Comparison of ENCODE assay signal across 23 cellular contexts in genomic region chr9:127177682-127178265, GRCh38. TPM values are rescaled to one million over a fixed set of nuclear protein-coding genes. Genes with fewer than 3 reads are reported as not detected.
A peak's percentile ranks its signal among the peaks of the same experiment; 100 is the strongest.
DNase-seq lines count a peak whose midpoint lies in the region; ATAC-seq and TF ChIP-seq lines count a peak whose summit lies in the region.
"Had no signal": no experiment of that assay in that cellular context is flagged by ENCODE, and none has a peak within 500 bp of the region (broad histone marks: within the 10 kb centered on the region; RNA-seq: fewer than 3 reads in every experiment).

No MANE protein-coding gene starts in this region.

- DNase-seq in G401 (ENCODE audit: low spot score): peak; percentile 55
- DNase-seq in RWPE2 (ENCODE audit: low spot score): peak; percentile 12
- DNase-seq in endodermal cell: peak; percentile 38
- DNase-seq in spleen: peak; percentile 33
- DNase-seq in stimulated activated naive CD4-positive, alpha-beta T cell treated with Interleukin-2 at 50 U/mL for 16 hours (lab: John Stamatoyannopoulos, UW): no peak
- DNase-seq in stimulated activated CD4-positive, alpha-beta T cell treated with anti-CD3 and anti-CD28 coated beads, Interleukin-4, amount 100 ng/mL, for 4 hours: no peak
- DNase-seq: activated T-cell treated with anti-CD3 and anti-CD28 coated beads, Interleukin-2, amount 50 U/mL, for 72 hours; brain microvascular endothelial cell; CD8-positive, alpha-beta memory T cell; DMS53; mesendoderm; NCI-H1105 treated with DMSO at 0.1 percent for 48 hours; NCI-H2029 treated with DMSO at 0.1 percent for 48 hours; stimulated activated CD4-positive, alpha-beta T cell treated with anti-CD3 and anti-CD28 coated beads, Interleukin-15, amount 100 ng/mL, for 24 hours; stimulated activated CD8-positive, alpha-beta memory T cell treated with anti-CD3 and anti-CD28 coated beads, Interleukin-4, amount 100 ng/mL, for 48 hours had no signal

- H3K27ac Mint-ChIP-seq in endodermal cell: no peak overlapping the region
- H3K27ac Mint-ChIP-seq: activated T-cell treated with anti-CD3 and anti-CD28 coated beads, Interleukin-2, amount 50 U/mL, for 72 hours; dendritic cell treated with granulocyte-macrophage colony-stimulating factor and Interleukin-4, amounts not matched to agents 40 ng/mL and 50 ng/mL, for 4 days; naive thymus-derived CD4-positive, alpha-beta T cell had no signal

- H3K4me3 Mint-ChIP-seq in endodermal cell: no peak overlapping the region
- H3K4me3 Mint-ChIP-seq: activated T-cell treated with anti-CD3 and anti-CD28 coated beads, Interleukin-2, amount 50 U/mL, for 72 hours; CD8-positive, alpha-beta memory T cell; dendritic cell treated with granulocyte-macrophage colony-stimulating factor and Interleukin-4, amounts not matched to agents 40 ng/mL and 50 ng/mL, for 4 days; naive thymus-derived CD4-positive, alpha-beta T cell had no signal

- H3K27ac ChIP-seq in RWPE2 (ENCODE audit: poor library complexity, severe bottlenecking) (no peak overlapping the region), endodermal cell (ENCODE audit: low read depth, low read length) (peak overlapping the region; percentile 44), spleen (peak overlapping the region in 7 of 8 donors; percentile 43 to 88 (median 80))
- H3K27ac ChIP-seq: brain microvascular endothelial cell, right atrium auricular region had no signal

- in situ Hi-C loops in G401 (cut with HindIII; ENCODE audit: low sequenced_read_pairs): no loop called here

- no peak for TF ChIP-seq POLR2A in spleen (IDR thresholded peaks at IDR 0.05)

- ATAC-seq in RWPE2 (ENCODE audit: low read depth): no peak
- ATAC-seq in HG02852 (IDR thresholded peaks at IDR 0.05; ENCODE audit: unreplicated experiment): no peak
- ATAC-seq in GM18861 (IDR thresholded peaks at IDR 0.05; ENCODE audit: unreplicated experiment): no peak
- ATAC-seq: activated T-cell treated with anti-CD3 and anti-CD28 coated beads, Interleukin-2, amount 50 U/mL, for 72 hours; naive thymus-derived CD4-positive, alpha-beta T cell; Right ventricle myocardium inferior had no signal

- H3K4me1 ChIP-seq in RWPE2 (ENCODE audit: insufficient read depth, poor library complexity, severe bottlenecking): no peaks in the 10 kb centered on the region
- no peaks in the 10 kb centered on the region for H3K4me1 ChIP-seq in endodermal cell (ENCODE audit: control insufficient read depth, insufficient read depth, low read length)
- peaks cover 0 to 69% (median 21%) of the 10 kb centered on the region in 6 donors for H3K4me1 ChIP-seq in spleen

- no peaks in the 10 kb centered on the region for H3K27me3 Mint-ChIP-seq in endodermal cell (ENCODE audit: insufficient read depth)
- H3K27me3 Mint-ChIP-seq: CD8-positive, alpha-beta memory T cell; naive thymus-derived CD4-positive, alpha-beta T cell had no signal

- intact Hi-C loops in spleen (cut with DNase I; ENCODE audit: low total_unique reads): no loop called here

- 87% methylated on average over 3 of the region's 3 CpGs; no CpG with 5 or more reads in 1 of the 2 experiments for WGBS in endodermal cell (ENCODE audit: insufficient coverage in 1 of 2, insufficient read length in 1 of 2), 2 experiments
- WGBS in spleen, 5 donors: 85 to 91% (median 89%) methylated on average over 3 of the region's 3 CpGs

- peaks cover under 1% of the 10 kb centered on the region for H3K4me1 Mint-ChIP-seq in endodermal cell
- H3K4me1 Mint-ChIP-seq: CD8-positive, alpha-beta memory T cell had no signal

- H3K9me3 Mint-ChIP-seq in endodermal cell: no peaks in the 10 kb centered on the region
- H3K9me3 Mint-ChIP-seq: activated T-cell treated with anti-CD3 and anti-CD28 coated beads, Interleukin-2, amount 50 U/mL, for 72 hours; CD8-positive, alpha-beta memory T cell; dendritic cell treated with granulocyte-macrophage colony-stimulating factor and Interleukin-4, amounts not matched to agents 40 ng/mL and 50 ng/mL, for 4 days; naive thymus-derived CD4-positive, alpha-beta T cell had no signal

- no peaks in the 10 kb centered on the region for H3K9me3 ChIP-seq in RWPE2 (ENCODE audit: severe bottlenecking)
- no peaks in the 10 kb centered on the region for H3K9me3 ChIP-seq in endodermal cell (ENCODE audit: control insufficient read depth, low read length)
- H3K9me3 ChIP-seq in spleen: no peaks in the 10 kb centered on the region
- H3K9me3 ChIP-seq: right atrium auricular region had no signal

- TF ChIP-seq CTCF in RWPE2 (IDR thresholded peaks at IDR 0.05; ENCODE audit: poor library complexity, severe bottlenecking) (no peak), endodermal cell (conservative IDR thresholded peaks at IDR 0.05) (no peak), spleen (IDR thresholded peaks at IDR 0.05 in 8 of 11, conservative IDR thresholded peaks at IDR 0.05 in 3 of 11) (no peak)

- no peak overlapping the region for H3K9ac ChIP-seq in endodermal cell (ENCODE audit: extremely low read depth, low read length, poor library complexity, severe bottlenecking)

- H3K36me3 ChIP-seq in RWPE2 (ENCODE audit: low read depth) (no peaks in the 10 kb centered on the region), endodermal cell (ENCODE audit: control insufficient read depth, insufficient read depth, low read length) (no peaks in the 10 kb centered on the region), spleen (peaks cover 0 to 14% (median 0%) of the 10 kb centered on the region in 6 donors)
- H3K36me3 ChIP-seq: brain microvascular endothelial cell, right atrium auricular region had no signal

- no peaks in the 10 kb centered on the region for H3K36me3 Mint-ChIP-seq in endodermal cell (ENCODE audit: low read depth)

- no peak overlapping the region for H3K4me3 ChIP-seq in RWPE2 (ENCODE audit: severe bottlenecking)
- no peak overlapping the region for H3K4me3 ChIP-seq in endodermal cell (ENCODE audit: low read length)
- no peak overlapping the region for H3K4me3 ChIP-seq in spleen
- H3K4me3 ChIP-seq: right atrium auricular region had no signal

- H3K27me3 ChIP-seq in RWPE2 (ENCODE audit: insufficient read depth, poor library complexity, severe bottlenecking) (no peaks in the 10 kb centered on the region), endodermal cell (ENCODE audit: control insufficient read depth, insufficient read depth, low read length, poor library complexity, severe bottlenecking) (no peaks in the 10 kb centered on the region), spleen (replicated peaks in 1 of 7) (no peaks in the 10 kb centered on the region)
- H3K27me3 ChIP-seq: brain microvascular endothelial cell, right atrium auricular region had no signal

RNA-seq across cellular contexts. Expression of gene ANGPTL2, which starts 55.3 kb away (rescaled TPM):
- 10.3 and 24.4 TPM in 2 replicates for total RNA-seq in G401 (2014; rRNA removed; shearing (Covaris generic))
- 10 to 100 TPM; 14.8 to 17.1 TPM for total RNA-seq in endodermal cell
- polyA plus RNA-seq in endodermal cell (2013, experiment 1 of 2): 19.1 TPM
- polyA plus RNA-seq in endodermal cell (2013, experiment 2 of 2): 21.2 TPM
- 100 to 1,000 TPM in 1 of 7 donors, 10 to 100 TPM in 6; 45.4 to 103 (median 66.2) TPM for total RNA-seq in spleen
- 10 to 100 TPM in 2 of 3 donors, 1 to 10 TPM in 1; 6.6 to 11.8 (median 11.8) TPM for polyA plus RNA-seq in spleen
- total RNA-seq: activated CD8-positive, alpha-beta memory T cell treated with anti-CD3 and anti-CD28 coated beads for 36 hours; activated T-cell treated with anti-CD3 and anti-CD28 coated beads, Interleukin-2, amount 50 U/mL, for 72 hours; CD8-positive, alpha-beta memory T cell; naive thymus-derived CD4-positive, alpha-beta T cell; OCI-LY7 had no signal
- polyA plus RNA-seq: CD8-positive, alpha-beta memory T cell; naive thymus-derived CD4-positive, alpha-beta T cell had no signal

Comparison
In these comparisons a context has a peak if more than half of its experiments do, and no peak if none do; other contexts are left out.
1. DNase-seq: peak in G401 (single experiment), RWPE2 (single experiment), endodermal cell (single experiment) and spleen (single experiment); none in stimulated activated naive CD4-positive, alpha-beta T cell treated with Interleukin-2 at 50 U/mL for 16 hours (single experiment) and stimulated activated CD4-positive, alpha-beta T cell treated with anti-CD3 and anti-CD28 coated beads, Interleukin-4, amount 100 ng/mL, for 4 hours (0 of 2).